8 cellular contexts compared by ENCODE assay signal in the genomic region with DNA sequence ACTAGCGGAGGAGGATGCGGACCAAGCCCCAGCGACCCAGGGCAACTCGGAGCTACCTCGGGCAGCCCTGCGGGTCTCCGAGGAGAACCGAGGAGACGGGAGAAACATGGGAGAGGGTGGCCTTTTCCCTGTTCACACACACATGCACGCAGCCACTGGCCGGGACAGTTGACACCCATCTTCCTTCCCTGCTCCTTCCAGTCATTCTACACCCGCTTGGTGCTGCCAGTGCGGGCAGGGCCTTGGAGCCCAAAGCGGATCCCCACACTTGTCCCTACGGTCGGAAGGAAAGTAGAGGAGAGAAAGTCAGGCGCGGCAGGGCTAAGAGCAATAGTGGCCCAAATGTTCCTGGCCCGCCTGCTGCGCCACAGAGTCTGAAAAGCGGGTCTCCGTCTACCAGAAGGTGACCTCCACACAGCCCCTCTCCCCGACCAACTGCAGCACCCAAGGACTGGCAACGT. TPM values are rescaled to one million over a fixed set of nuclear protein-coding genes. Genes with fewer than 3 reads are reported as not detected.
A peak's percentile ranks its signal among the peaks of the same experiment; 100 is the strongest.
DNase-seq lines count a peak whose midpoint lies in the region; ATAC-seq and TF ChIP-seq lines count a peak whose summit lies in the region.

No MANE protein-coding gene starts in this region.

- H4K8ac ChIP-seq in neuronal stem cell (ENCODE audit: low read depth, low read length), result no peak overlapping the region

- H3K14ac ChIP-seq in neuronal stem cell (ENCODE audit: low read length), result no peak overlapping the region

- peak overlapping the region; percentile 84 for H3K9ac ChIP-seq in fibroblast of lung (ENCODE audit: insufficient read depth, low read length)
- H3K9ac ChIP-seq in neuronal stem cell (ENCODE audit: low read depth, low read length, poor library complexity), result peak overlapping the region; percentile 98

- no peaks in the 10 kb centered on the region for H3K9me3 ChIP-seq in T-helper 17 cell (ENCODE audit: control insufficient read depth, low read length, poor library complexity, severe bottlenecking)
- H3K9me3 ChIP-seq in fibroblast of lung (ENCODE audit: control insufficient read depth, insufficient read depth, low read depth, low read length), result no peaks in the 10 kb centered on the region
- no peaks in the 10 kb centered on the region for H3K9me3 ChIP-seq in neuronal stem cell (replicated peaks in 1 of 2; ENCODE audit: control insufficient read depth in 2 of 2, insufficient read depth in 1 of 2, low read depth in 1 of 2, low read length in 2 of 2)

- no peak for TF ChIP-seq CTCF in fibroblast of lung (conservative IDR thresholded peaks at IDR 0.05 in 1 of 2, IDR thresholded peaks at IDR 0.05 in 1 of 2; ENCODE audit: low read depth in 1 of 2, low read length in 2 of 2)

- peak overlapping the region; percentile 97 for H3K4me3 Mint-ChIP-seq in T-helper 17 cell

- H2BK15ac ChIP-seq in neuronal stem cell (ENCODE audit: low read length), result peak overlapping the region; percentile 83

- peak overlapping the region; percentile 92 for H3K23ac ChIP-seq in neuronal stem cell (ENCODE audit: low read depth, low read length, poor library complexity)

- peak overlapping the region; percentile 99 for H3K18ac ChIP-seq in neuronal stem cell (ENCODE audit: low read length)

- no CpG with 5 or more reads among the region's 24 CpGs for WGBS in neuronal stem cell (ENCODE audit: extremely low coverage in 2 of 2, insufficient read length in 2 of 2, insufficient replicate concordance in 1 of 2), 2 donors

- H3K4me1 Mint-ChIP-seq in T-helper 17 cell, result peaks cover 25% of the 10 kb centered on the region

- H3K4me1 ChIP-seq in fibroblast of lung (ENCODE audit: control insufficient read depth, extremely low read depth, insufficient read depth, low read length) (peaks cover 5% of the 10 kb centered on the region), neuronal stem cell (ENCODE audit: control insufficient read depth in 2 of 2, insufficient read depth in 1 of 2, low read depth in 1 of 2, low read length in 2 of 2) (peaks cover 0 to 6% of the 10 kb centered on the region in 2 donors)

- no peak overlapping the region for H2BK12ac ChIP-seq in neuronal stem cell (ENCODE audit: low read length)

- peak; percentile 4 for DNase-seq in activated effector memory CD4-positive, alpha-beta T cell treated with Interleukin-2 at 50 U/mL for 16 hours
- no peak for DNase-seq in activated effector memory CD4-positive, alpha-beta T cell treated with anti-CD3 and anti-CD28 coated beads, Interleukin-2, amount 50 U/mL, for 16 hours
- DNase-seq in T-helper 17 cell (peak in 1 of 3 donors; percentile 9), fibroblast of lung (ENCODE audit: low read depth in 2 of 2) (no peak), neuronal stem cell (ENCODE audit: low spot score) (no peak), kidney tubule cell (ENCODE audit: low spot score) (no peak), islet precursor cell (no peak)

- peak overlapping the region; percentile 99 for H2BK5ac ChIP-seq in neuronal stem cell (ENCODE audit: low read length)

- peaks cover 3% of the 10 kb centered on the region for H4K20me1 ChIP-seq in fibroblast of lung (ENCODE audit: control insufficient read depth, extremely low read depth, insufficient read depth, low read length)

- peaks cover 4% of the 10 kb centered on the region for H3K79me1 ChIP-seq in neuronal stem cell (ENCODE audit: low read depth, low read length)

- H3K27ac Mint-ChIP-seq in T-helper 17 cell, result peak overlapping the region; percentile 92

- H3K27me3 Mint-ChIP-seq in T-helper 17 cell, result no peaks in the 10 kb centered on the region

- H3K4me3 ChIP-seq in fibroblast of lung (replicated peaks in 1 of 4; ENCODE audit: control extremely low read depth in 1 of 4, insufficient read depth in 1 of 4, low read depth in 3 of 4, low read length in 4 of 4), result peak overlapping the region; percentile 69 to 96 (median 88)
- H3K4me3 ChIP-seq in neuronal stem cell (ENCODE audit: low read length in 2 of 2), result peak overlapping the region; percentile 90 to 91

- H3K36me3 ChIP-seq in fibroblast of lung (ENCODE audit: control insufficient read depth, insufficient read depth, low read length) (no peaks in the 10 kb centered on the region), neuronal stem cell (replicated peaks in 1 of 2; ENCODE audit: control insufficient read depth in 2 of 2, insufficient read depth in 2 of 2, low read length in 2 of 2) (no peaks in the 10 kb centered on the region)

- no peak overlapping the region for H4K91ac ChIP-seq in neuronal stem cell (ENCODE audit: low read depth, low read length, poor library complexity)

- H3K36me3 Mint-ChIP-seq in T-helper 17 cell (ENCODE audit: low read depth), result peaks cover 6% of the 10 kb centered on the region

- no peak overlapping the region for H2AK5ac ChIP-seq in neuronal stem cell (ENCODE audit: low read depth, low read length)

- no peak overlapping the region for H2BK120ac ChIP-seq in neuronal stem cell (ENCODE audit: low read depth, low read length)

- no peak overlapping the region for H3K4ac ChIP-seq in neuronal stem cell (ENCODE audit: low read length)

- no peak for ATAC-seq in T-helper 17 cell
- ATAC-seq in GM19023 (IDR thresholded peaks at IDR 0.05; ENCODE audit: unreplicated experiment), result no peak

- H2AFZ ChIP-seq in fibroblast of lung (ENCODE audit: low read length), result peak overlapping the region; percentile 95
- peak overlapping the region; percentile 100 for H2AFZ ChIP-seq in neuronal stem cell (ENCODE audit: low read length)

- H3K79me2 ChIP-seq in fibroblast of lung (ENCODE audit: control insufficient read depth, insufficient read depth, low read length), result peaks cover 29% of the 10 kb centered on the region

- no peaks in the 10 kb centered on the region for H3K27me3 ChIP-seq in fibroblast of lung (ENCODE audit: control insufficient read depth, insufficient read depth, low read length)
- peaks cover 0 to 20% (median 0%) of the 10 kb centered on the region in 3 experiments for H3K27me3 ChIP-seq in neuronal stem cell (ENCODE audit: control insufficient read depth in 3 of 3, insufficient read depth in 3 of 3, low read depth in 1 of 3, low read length in 3 of 3)

- peak overlapping the region; percentile 96 for H3K27ac ChIP-seq in fibroblast of lung (ENCODE audit: insufficient read depth, low read length)
- H3K27ac ChIP-seq in neuronal stem cell (replicated peaks; ENCODE audit: low read length), result peak overlapping the region; percentile 98

- H3K4me2 ChIP-seq in fibroblast of lung (ENCODE audit: extremely low read depth, insufficient read depth, low read length), result peak overlapping the region; percentile 94
- peak overlapping the region; percentile 89 for H3K4me2 ChIP-seq in neuronal stem cell (ENCODE audit: insufficient read depth, low read length, poor library complexity, severe bottlenecking)

RNA-seq across cellular contexts. Expression of a gene that starts 1.1 kb away (rescaled TPM):
- total RNA-seq in T-helper 17 cell (10 to 100 TPM; 28.4 to 36.9 TPM), fibroblast of lung (49.8 and 79.3 TPM in 2 replicates)
- 59.8 and 66.4 TPM in 2 replicates for polyA plus RNA-seq in fibroblast of lung
- 49.2 and 58.5 TPM in 2 replicates for polyA plus RNA-seq in fibroblast of lung (2012)
- 20.5 and 21.4 TPM in 2 replicates for polyA minus RNA-seq in fibroblast of lung (ENCODE audit: low replicate concordance)
- polyA plus RNA-seq in neuronal stem cell (2013, experiment 1 of 2), result 40.5 TPM
- polyA plus RNA-seq in neuronal stem cell (2013, experiment 2 of 2), result 43.8 TPM
